Comparison of ENCODE assay signal across 1 cellular context in genomic region chr2:204825681-204826080, GRCh38.
TF ChIP-seq lines count a peak whose summit lies in the region.

No MANE protein-coding gene starts in this region.

TF ChIP-seq in GM23338, 12 proteins besides CTCF, POLR2A, EP300 and RAD21 (continued from another document):
- TF ChIP-seq REST (IDR thresholded peaks at IDR 0.05; ENCODE audit: unreplicated experiment) (no peak), NANOG (IDR thresholded peaks at IDR 0.05; ENCODE audit: borderline replicate concordance) (no peak), ZNF462 (CRISPR knock-in tag; IDR thresholded peaks at IDR 0.05) (no peak)
